In genomic region chr7:141698247-141699015, GRCh38 we compare ENCODE assay signal across 2 cellular contexts.
TF ChIP-seq lines count a peak whose summit lies in the region.

No MANE protein-coding gene starts in this region.

TF ChIP-seq in A549, 52 proteins besides CTCF, POLR2A, EP300 and RAD21:
- TF ChIP-seq RFX5 (IDR thresholded peaks at IDR 0.05) (no peak), FOXS1 (CRISPR knock-in tag; IDR thresholded peaks at IDR 0.05) (no peak), NFE2L2 (conservative IDR thresholded peaks at IDR 0.05; ENCODE audit: low read length) (no peak), HOXB5 (CRISPR knock-in tag; IDR thresholded peaks at IDR 0.05) (no peak), ZFP36 (IDR thresholded peaks at IDR 0.05; ENCODE audit: borderline replicate concordance, partially characterized antibody) (no peak)
- TF ChIP-seq, protein P1, sequence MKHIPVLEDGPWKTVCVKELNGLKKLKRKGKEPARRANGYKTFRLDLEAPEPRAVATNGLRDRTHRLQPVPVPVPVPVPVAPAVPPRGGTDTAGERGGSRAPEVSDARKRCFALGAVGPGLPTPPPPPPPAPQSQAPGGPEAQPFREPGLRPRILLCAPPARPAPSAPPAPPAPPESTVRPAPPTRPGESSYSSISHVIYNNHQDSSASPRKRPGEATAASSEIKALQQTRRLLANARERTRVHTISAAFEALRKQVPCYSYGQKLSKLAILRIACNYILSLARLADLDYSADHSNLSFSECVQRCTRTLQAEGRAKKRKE (CRISPR knock-in tag; IDR thresholded peaks at IDR 0.05; ENCODE audit: low read depth), result no peak
TF ChIP-seq in A549: peak in this region for 0.

TF ChIP-seq in H1, 55 proteins besides CTCF, POLR2A, EP300 and RAD21:
- TF ChIP-seq SAP30 (IDR thresholded peaks at IDR 0.05; ENCODE audit: insufficient read depth, insufficient replicate concordance, low read length), result no peak
- TF ChIP-seq YY1 (IDR thresholded peaks at IDR 0.05; ENCODE audit: low read depth, low read length), result no peak
- TF ChIP-seq POLR2AphosphoS5 (IDR thresholded peaks at IDR 0.05; ENCODE audit: low read depth, low read length), result no peak
- no peak for TF ChIP-seq CBX5 (IDR thresholded peaks at IDR 0.05; ENCODE audit: low read depth, low read length)
- no peak for TF ChIP-seq SIRT6 (IDR thresholded peaks at IDR 0.05; ENCODE audit: low read length)
- TF ChIP-seq SIX5 (IDR thresholded peaks at IDR 0.05; ENCODE audit: low read depth, low read length), result no peak
- TF ChIP-seq KDM1A (IDR thresholded peaks at IDR 0.05; ENCODE audit: borderline replicate concordance, low read length), result no peak
- no peak for TF ChIP-seq POU5F1 (IDR thresholded peaks at IDR 0.05; ENCODE audit: low read depth, low read length)
- TF ChIP-seq KDM5A (IDR thresholded peaks at IDR 0.05; ENCODE audit: low read length), result no peak
- TF ChIP-seq, protein P2, sequence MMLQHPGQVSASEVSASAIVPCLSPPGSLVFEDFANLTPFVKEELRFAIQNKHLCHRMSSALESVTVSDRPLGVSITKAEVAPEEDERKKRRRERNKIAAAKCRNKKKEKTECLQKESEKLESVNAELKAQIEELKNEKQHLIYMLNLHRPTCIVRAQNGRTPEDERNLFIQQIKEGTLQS (IDR thresholded peaks at IDR 0.05; ENCODE audit: insufficient read depth, low read depth, low read length), result no peak
- TF ChIP-seq CHD1 (IDR thresholded peaks at IDR 0.05; ENCODE audit: low read depth, low read length), result no peak
- TF ChIP-seq RXRA (IDR thresholded peaks at IDR 0.05; ENCODE audit: insufficient read depth, low read depth, low read length), result no peak
- TF ChIP-seq BRCA1 (IDR thresholded peaks at IDR 0.05; ENCODE audit: low read depth, low read length), result no peak
- no peak for TF ChIP-seq TAF7 (optimal IDR thresholded peaks at IDR 0.05; ENCODE audit: borderline replicate concordance, low read depth, low read length)
- no peak for TF ChIP-seq NRF1 (IDR thresholded peaks at IDR 0.05; ENCODE audit: low read depth, low read length)
- TF ChIP-seq FOSL1 (IDR thresholded peaks at IDR 0.05; ENCODE audit: insufficient read depth, low read depth, low read length), result no peak
- TF ChIP-seq, protein P3, sequence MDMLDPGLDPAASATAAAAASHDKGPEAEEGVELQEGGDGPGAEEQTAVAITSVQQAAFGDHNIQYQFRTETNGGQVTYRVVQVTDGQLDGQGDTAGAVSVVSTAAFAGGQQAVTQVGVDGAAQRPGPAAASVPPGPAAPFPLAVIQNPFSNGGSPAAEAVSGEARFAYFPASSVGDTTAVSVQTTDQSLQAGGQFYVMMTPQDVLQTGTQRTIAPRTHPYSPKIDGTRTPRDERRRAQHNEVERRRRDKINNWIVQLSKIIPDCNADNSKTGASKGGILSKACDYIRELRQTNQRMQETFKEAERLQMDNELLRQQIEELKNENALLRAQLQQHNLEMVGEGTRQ (IDR thresholded peaks at IDR 0.05; ENCODE audit: low read length), result no peak
TF ChIP-seq in H1: peak in this region for 0.
